Comparison of ENCODE assay signal across 1 cellular context in the genomic region with DNA sequence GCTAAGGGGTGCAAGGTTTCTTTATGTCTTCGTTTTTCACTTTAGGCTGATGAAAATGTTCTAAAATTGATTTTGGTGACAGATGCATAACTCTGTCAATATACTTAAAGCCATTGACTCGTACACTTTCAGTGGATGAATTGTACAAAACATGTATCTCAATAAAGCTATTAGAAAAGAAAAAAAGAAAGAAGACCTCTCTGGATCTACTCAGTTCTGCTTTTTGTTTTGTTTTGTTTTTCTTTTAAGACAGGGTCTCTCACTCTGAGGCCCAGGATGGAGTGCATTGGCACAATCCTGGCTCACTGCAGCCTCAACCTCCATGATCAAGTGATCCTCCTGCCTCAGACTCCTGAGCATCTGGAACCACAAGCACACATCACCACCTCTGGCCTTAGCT.
TF ChIP-seq lines count a peak whose summit lies in the region.

No MANE protein-coding gene starts in this region.

TF ChIP-seq in GM12878, 131 proteins besides CTCF, POLR2A, EP300 and RAD21:
- TF ChIP-seq ZNF384 (IDR thresholded peaks at IDR 0.05; ENCODE audit: borderline replicate concordance, low read depth, low read length): peak; percentile 56; the same call in 1 of the 2 replicates
- peak; percentile 48; the same call in 1 of the 2 replicates for TF ChIP-seq SPI1 (IDR thresholded peaks at IDR 0.05; ENCODE audit: borderline replicate concordance, insufficient read depth, low read depth, low read length)
- TF ChIP-seq TAF1 (IDR thresholded peaks at IDR 0.05; ENCODE audit: borderline replicate concordance, low read depth, low read length): no peak
- TF ChIP-seq SIN3A (IDR thresholded peaks at IDR 0.05; ENCODE audit: low read depth, low read length): no peak
- TF ChIP-seq, protein P1, sequence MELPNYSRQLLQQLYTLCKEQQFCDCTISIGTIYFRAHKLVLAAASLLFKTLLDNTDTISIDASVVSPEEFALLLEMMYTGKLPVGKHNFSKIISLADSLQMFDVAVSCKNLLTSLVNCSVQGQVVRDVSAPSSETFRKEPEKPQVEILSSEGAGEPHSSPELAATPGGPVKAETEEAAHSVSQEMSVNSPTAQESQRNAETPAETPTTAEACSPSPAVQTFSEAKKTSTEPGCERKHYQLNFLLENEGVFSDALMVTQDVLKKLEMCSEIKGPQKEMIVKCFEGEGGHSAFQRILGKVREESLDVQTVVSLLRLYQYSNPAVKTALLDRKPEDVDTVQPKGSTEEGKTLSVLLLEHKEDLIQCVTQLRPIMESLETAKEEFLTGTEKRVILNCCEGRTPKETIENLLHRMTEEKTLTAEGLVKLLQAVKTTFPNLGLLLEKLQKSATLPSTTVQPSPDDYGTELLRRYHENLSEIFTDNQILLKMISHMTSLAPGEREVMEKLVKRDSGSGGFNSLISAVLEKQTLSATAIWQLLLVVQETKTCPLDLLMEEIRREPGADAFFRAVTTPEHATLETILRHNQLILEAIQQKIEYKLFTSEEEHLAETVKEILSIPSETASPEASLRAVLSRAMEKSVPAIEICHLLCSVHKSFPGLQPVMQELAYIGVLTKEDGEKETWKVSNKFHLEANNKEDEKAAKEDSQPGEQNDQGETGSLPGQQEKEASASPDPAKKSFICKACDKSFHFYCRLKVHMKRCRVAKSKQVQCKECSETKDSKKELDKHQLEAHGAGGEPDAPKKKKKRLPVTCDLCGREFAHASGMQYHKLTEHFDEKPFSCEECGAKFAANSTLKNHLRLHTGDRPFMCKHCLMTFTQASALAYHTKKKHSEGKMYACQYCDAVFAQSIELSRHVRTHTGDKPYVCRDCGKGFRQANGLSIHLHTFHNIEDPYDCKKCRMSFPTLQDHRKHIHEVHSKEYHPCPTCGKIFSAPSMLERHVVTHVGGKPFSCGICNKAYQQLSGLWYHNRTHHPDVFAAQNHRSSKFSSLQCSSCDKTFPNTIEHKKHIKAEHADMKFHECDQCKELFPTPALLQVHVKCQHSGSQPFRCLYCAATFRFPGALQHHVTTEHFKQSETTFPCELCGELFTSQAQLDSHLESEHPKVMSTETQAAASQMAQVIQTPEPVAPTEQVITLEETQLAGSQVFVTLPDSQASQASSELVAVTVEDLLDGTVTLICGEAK (IDR thresholded peaks at IDR 0.05; ENCODE audit: borderline replicate concordance): peak; percentile 85
